Comparison of ENCODE assay signal across 8 cellular contexts in the genomic region with DNA sequence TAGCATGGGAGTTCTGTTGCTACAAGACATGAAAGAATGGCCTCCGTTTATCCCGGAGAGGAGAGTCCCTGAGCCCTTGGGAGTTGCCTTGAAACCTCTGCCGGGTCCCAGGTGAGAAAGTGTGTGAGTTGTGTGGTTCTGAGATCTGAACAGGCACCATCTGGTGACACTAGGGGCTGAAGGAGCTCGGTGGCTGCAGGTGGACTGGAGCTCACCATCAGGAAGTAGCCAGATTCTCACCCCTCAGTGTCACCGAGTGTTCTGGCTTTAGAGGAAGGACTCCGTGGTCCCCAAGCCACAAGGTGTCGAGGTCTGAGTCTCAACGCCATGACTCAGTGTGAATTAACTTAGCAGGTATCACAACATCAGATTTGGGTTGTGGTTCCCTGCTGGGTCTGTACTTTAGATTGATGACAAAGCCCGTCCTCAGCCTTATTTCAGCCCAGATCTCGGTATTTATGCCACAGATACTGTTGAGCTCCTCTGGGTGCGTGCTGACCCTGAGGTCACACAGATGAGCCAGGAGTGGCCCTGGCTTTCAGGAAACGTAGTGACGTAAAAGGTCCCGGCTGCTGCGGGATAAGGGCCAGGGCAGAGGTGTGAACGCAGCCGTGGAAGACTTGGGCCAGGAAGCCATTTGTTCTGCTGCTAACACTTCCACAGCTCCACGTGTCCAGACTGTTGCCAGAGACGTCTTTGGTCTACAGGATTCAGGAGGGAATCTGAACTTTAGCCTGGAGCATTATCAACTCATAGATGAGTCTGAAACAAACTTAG. TPM values are rescaled to one million over a fixed set of nuclear protein-coding genes. Genes with fewer than 3 reads are reported as not detected.
A peak's percentile ranks its signal among the peaks of the same experiment; 100 is the strongest.
DNase-seq lines count a peak whose midpoint lies in the region; ATAC-seq and TF ChIP-seq lines count a peak whose summit lies in the region.

No MANE protein-coding gene starts in this region.

- in situ Hi-C loops in IMR-90 (cut with MboI; ENCODE audit: low sequenced_read_pairs), result no loop called here

- H3K36me3 ChIP-seq in IMR-90 (ENCODE audit: control insufficient read depth, insufficient read depth, low read length) (peaks cover 72% of the 10 kb centered on the region), tibial artery (peaks cover 38 to 63% (median 46%) of the 10 kb centered on the region in 3 donors)

- H3K4me3 ChIP-seq in IMR-90 (ENCODE audit: insufficient read depth, low read depth, low read length) (no peak overlapping the region), tibial artery (no peak overlapping the region)

- H2BK5ac ChIP-seq in IMR-90 (ENCODE audit: low read depth, low read length, poor library complexity, severe bottlenecking), result peak overlapping the region; percentile 88

- H3K9me3 Mint-ChIP-seq in activated T-cell treated with anti-CD3 and anti-CD28 coated beads, Interleukin-2, amount 50 U/mL, for 24 hours, result no peaks in the 10 kb centered on the region

- peak overlapping the region; percentile 89 for H3K14ac ChIP-seq in IMR-90 (replicated peaks; ENCODE audit: low read depth, low read length)

- no peak overlapping the region for H3K4me2 ChIP-seq in IMR-90 (ENCODE audit: low read depth, low read length)

- peak overlapping the region; percentile 21 for H3K27ac ChIP-seq in IMR-90 (ENCODE audit: insufficient read depth, low read length)
- H3K27ac ChIP-seq in tibial artery, result peak overlapping the region; percentile 95

- POLR2A ChIA-PET in IMR-90 (lab: Charles Lee; ENCODE audit: unreplicated experiment), result no interaction called here

- H4K20me1 ChIP-seq in IMR-90 (ENCODE audit: insufficient read depth, low read length), result no peaks in the 10 kb centered on the region

- dilution Hi-C loops in IMR-90 (cut with HindIII; ENCODE audit: low sequenced_read_pairs, unreplicated experiment), result no loop called here

- H3K4me3 Mint-ChIP-seq in activated T-cell treated with anti-CD3 and anti-CD28 coated beads, Interleukin-2, amount 50 U/mL, for 24 hours, result no peak overlapping the region

- peak overlapping the region; percentile 92 for H2BK120ac ChIP-seq in IMR-90 (ENCODE audit: low read depth, low read length)

- peak overlapping the region; percentile 90 for H4K91ac ChIP-seq in IMR-90 (ENCODE audit: insufficient read depth, low read depth, low read length)

- H2AK9ac ChIP-seq in IMR-90 (replicated peaks; ENCODE audit: low read depth, low read length, poor library complexity), result peak overlapping the region; percentile 33

- H3K4me1 ChIP-seq in IMR-90 (ENCODE audit: control insufficient read depth, insufficient read depth, low read length) (peaks cover 28% of the 10 kb centered on the region), tibial artery (peaks cover 0 to 66% (median 49%) of the 10 kb centered on the region in 4 donors)

- H2AK5ac ChIP-seq in IMR-90 (ENCODE audit: low read depth, low read length), result peak overlapping the region; percentile 99

- peak overlapping the region; percentile 88 for H3K23ac ChIP-seq in IMR-90 (ENCODE audit: low read depth, low read length)

- intact Hi-C loops in IMR-90 (cut with micrococcal nuclease), result no loop called here
- intact Hi-C loops in left cardiac atrium (cut with DNase I), result loop anchor here in 1 of 2 donors (5.0 kb wide), 1 partner anchor 104 kb away; no protein-coding TSS in a partner anchor
- intact Hi-C loops in tibial artery (cut with DNase I; ENCODE audit: low total_unique reads), result loop anchor here (10.0 kb wide), 1 partner anchor 68 kb away; no protein-coding TSS in a partner anchor

- H3K9me1 ChIP-seq in IMR-90 (ENCODE audit: insufficient read depth, low read length), result peaks cover 26% of the 10 kb centered on the region

- no peak overlapping the region; the same call in 1 of the 2 replicates for H3K56ac ChIP-seq in IMR-90 (ENCODE audit: extremely low read depth, insufficient read depth, low read length)

- peak overlapping the region; percentile 92 for H3K4ac ChIP-seq in IMR-90 (ENCODE audit: low read depth, low read length)

- peak overlapping the region; percentile 3; the same call in 1 of the 2 replicates for H3K18ac ChIP-seq in IMR-90 (ENCODE audit: low read depth, low read length)

- H2BK15ac ChIP-seq in IMR-90 (ENCODE audit: low read depth, low read length), result peak overlapping the region; percentile 66; the same call in 2 of the 3 replicates

- H3K9me3 ChIP-seq in IMR-90 (ENCODE audit: control insufficient read depth, insufficient read depth, low read length) (no peaks in the 10 kb centered on the region), tibial artery (no peaks in the 10 kb centered on the region)

- H3K79me1 ChIP-seq in IMR-90 (ENCODE audit: low read depth in 1 of 2, low read length in 2 of 2), result peaks cover 17 to 56% of the 10 kb centered on the region in 2 experiments

- no peaks in the 10 kb centered on the region for H3K27me3 Mint-ChIP-seq in activated T-cell treated with anti-CD3 and anti-CD28 coated beads, Interleukin-2, amount 50 U/mL, for 24 hours

- WGBS in IMR-90 (ENCODE audit: extremely low coverage in 2 of 2, insufficient read length in 1 of 2), 2 experiments, result 57% methylated on average over 9 of the region's 19 CpGs; no CpG with 5 or more reads in 1 of the 2 experiments

- H3K27me3 ChIP-seq in IMR-90 (ENCODE audit: control insufficient read depth, insufficient read depth, low read length) (no peaks in the 10 kb centered on the region), tibial artery (no peaks in the 10 kb centered on the region)

- ATAC-seq in IMR-90 (ENCODE audit: low read depth), result no peak
- peak; percentile 34 to 44 for ATAC-seq in left cardiac atrium
- ATAC-seq in GM21526 (IDR thresholded peaks at IDR 0.05; ENCODE audit: low FRiP score, unreplicated experiment), result no peak

- no TSS peak for BruUV-seq in IMR-90 (replicated peaks; lab: Mats Ljungman, UMichigan)

- no peak for TF ChIP-seq RAD21 in IMR-90 (IDR thresholded peaks at IDR 0.05; ENCODE audit: low read length)

- CTCF ChIA-PET in IMR-90 (lab: Yijun Ruan, JAX), result interaction anchor here (0.6 kb wide), 1 partner anchor 190 kb away, joined by 6 read pairs; no protein-coding TSS in a partner anchor

- H2AFZ ChIP-seq in IMR-90 (replicated peaks; ENCODE audit: low read length, poor library complexity), result no peak overlapping the region

- peak overlapping the region; percentile 63 for H4K5ac ChIP-seq in IMR-90 (ENCODE audit: low read depth, low read length)

- peaks cover 69% of the 10 kb centered on the region for H3K36me3 Mint-ChIP-seq in activated T-cell treated with anti-CD3 and anti-CD28 coated beads, Interleukin-2, amount 50 U/mL, for 24 hours (ENCODE audit: low read depth)

- H4K8ac ChIP-seq in IMR-90 (ENCODE audit: low read depth in 2 of 2, low read length in 2 of 2), result peak overlapping the region; percentile 76 to 87

- peaks cover 24% of the 10 kb centered on the region for H3K4me1 Mint-ChIP-seq in activated T-cell treated with anti-CD3 and anti-CD28 coated beads, Interleukin-2, amount 50 U/mL, for 24 hours (ENCODE audit: low read depth)

- H3K27ac Mint-ChIP-seq in activated T-cell treated with anti-CD3 and anti-CD28 coated beads, Interleukin-2, amount 50 U/mL, for 24 hours, result peak overlapping the region; percentile 89

- peak overlapping the region; percentile 91; the same call in 1 of the 2 replicates for H2BK20ac ChIP-seq in IMR-90 (ENCODE audit: low read depth, low read length)

- no peak overlapping the region; the same call in 1 of the 2 replicates for H3K9ac ChIP-seq in IMR-90 (ENCODE audit: low read depth, low read length)

- DNase-seq in activated T-cell treated with anti-CD3 and anti-CD28 coated beads, Interleukin-2, amount 50 U/mL, for 24 hours, result no peak
- DNase-seq in activated T-cell treated with anti-CD3 and anti-CD28 coated beads, Interleukin-2, amount 50 U/mL, for 1 hour, result no peak
- DNase-seq in IMR-90 (peak; percentile 13), left cardiac atrium (peak; percentile 69), tibial artery (no peak), NCI-H526 treated with DMSO at 0.1 percent for 48 hours (lab: John Stamatoyannopoulos, UW) (no peak)
- DNase-seq in stimulated activated naive CD4-positive, alpha-beta T cell (lab: John Stamatoyannopoulos, UW), result no peak

- TF ChIP-seq CTCF in IMR-90 (conservative IDR thresholded peaks at IDR 0.05; ENCODE audit: low read depth, low read length) (no peak), tibial artery (IDR thresholded peaks at IDR 0.05) (no peak)

- no peak for TF ChIP-seq POLR2A in IMR-90 (IDR thresholded peaks at IDR 0.05; ENCODE audit: low read depth, low read length)

TF ChIP-seq in IMR-90, 13 proteins besides CTCF, POLR2A, EP300 and RAD21 (continues in another document):
- TF ChIP-seq CEBPB (IDR thresholded peaks at IDR 0.05; ENCODE audit: low read depth, low read length) (no peak), MAFK (IDR thresholded peaks at IDR 0.05; ENCODE audit: low read depth, low read length) (no peak), ELK1 (IDR thresholded peaks at IDR 0.05; ENCODE audit: borderline replicate concordance, low read depth, low read length) (no peak), MXI1 (IDR thresholded peaks at IDR 0.05; ENCODE audit: borderline replicate concordance, low read depth, low read length) (no peak), BHLHE40 (IDR thresholded peaks at IDR 0.05; ENCODE audit: low read depth, low read length) (no peak), MAZ (IDR thresholded peaks at IDR 0.05; ENCODE audit: borderline replicate concordance, low read depth, low read length) (no peak), NFE2L2 (IDR thresholded peaks at IDR 0.05; ENCODE audit: low read depth, low read length) (no peak), SMC3 (IDR thresholded peaks at IDR 0.05; ENCODE audit: low read depth, low read length) (no peak), RFX5 (IDR thresholded peaks at IDR 0.05; ENCODE audit: low read depth, low read length) (no peak), FOS (IDR thresholded peaks at IDR 0.05; ENCODE audit: low read depth, low read length) (no peak), RCOR1 (IDR thresholded peaks at IDR 0.05; ENCODE audit: insufficient replicate concordance, low read length) (no peak)

RNA-seq across cellular contexts. Expression of gene PGPEP1L, which starts 54.4 kb away (rescaled TPM):
- total RNA-seq in IMR-90 (2012; rRNA removed) (not detected in 2 replicates), left cardiac atrium (1 to 10 TPM; 1.2 to 1.3 TPM)
- polyA plus RNA-seq in IMR-90 (2012; rRNA removed), result not detected in 2 replicates
- polyA plus RNA-seq in IMR-90 (2012; cell fraction: cytosol; rRNA removed), result not detected in 2 replicates
- polyA plus RNA-seq in IMR-90 (2012; cell fraction: nucleus; rRNA removed; ENCODE audit: low replicate concordance), result not detected in 2 replicates

Comparison
In these comparisons a context has a peak if more than half of its experiments do, and no peak if none do; other contexts are left out.
1. DNase-seq: peak in IMR-90 (single experiment) and left cardiac atrium (single experiment); none in activated T-cell treated with anti-CD3 and anti-CD28 coated beads, Interleukin-2, amount 50 U/mL, for 24 hours (single experiment), activated T-cell treated with anti-CD3 and anti-CD28 coated beads, Interleukin-2, amount 50 U/mL, for 1 hour (single experiment), tibial artery (0 of 2), stimulated activated naive CD4-positive, alpha-beta T cell (0 of 6) and NCI-H526 treated with DMSO at 0.1 percent for 48 hours (single experiment).
2. ATAC-seq: peak in left cardiac atrium (2 of 2); none in IMR-90 (single experiment) and GM21526 (single experiment).